ENCODE assay signal across 11 cellular contexts in genomic region chr17:82774456-82774855, GRCh38. TPM values are rescaled to one million over a fixed set of nuclear protein-coding genes. Genes with fewer than 3 reads are reported as not detected.
DNase-seq lines count a peak whose midpoint lies in the region; ATAC-seq, FAIRE-seq and TF ChIP-seq lines count a peak whose summit lies in the region.
"Not testable (repeated sequence)": the region's sequence is repeated elsewhere in the genome, so short reads cannot be mapped to it uniquely, and the experiment has no call there.
"Had no signal": no experiment of that assay in that cellular context is flagged by ENCODE, and none has a peak within 500 bp of the region (broad histone marks: within the 10 kb centered on the region; RNA-seq: fewer than 3 reads in every experiment).

No MANE protein-coding gene starts in this region.

- H3K27ac ChIP-seq in A549; GM23248; SK-N-SH (ENCODE audit: low read depth in 2 of 2, low read length in 1 of 2); mammary epithelial cell (ENCODE audit: insufficient read depth, low read depth, low read length); lower lobe of right lung; thoracic aorta: not testable (repeated sequence)

- in situ Hi-C loops in GM23248 (cut with MboI): not testable (repeated sequence)
- in situ Hi-C loops in mammary epithelial cell (cut with MboI; ENCODE audit: low sequenced_read_pairs in 2 of 2): loop anchor here in 1 of 2 donors (10.0 kb wide), 1 partner anchor 420 kb away; the partner anchor contains the start of gene TEX19

- not testable (repeated sequence) for H3K4me1 ChIP-seq in A549; GM23248 (ENCODE audit: insufficient read depth); SK-N-SH (ENCODE audit: control insufficient read depth in 1 of 2, insufficient read depth in 2 of 2, low read depth in 1 of 2, low read length in 1 of 2); mammary epithelial cell (ENCODE audit: insufficient read depth, low read length); lower lobe of right lung; thoracic aorta (ENCODE audit: control insufficient read depth in 1 of 2, low read depth in 2 of 2)

- FAIRE-seq in A549 (lab: Jason Lieb, UNC): not testable (repeated sequence)

- peak overlapping the region; percentile 45; the same call in 1 of the 2 replicates for H2AFZ ChIP-seq in GM23248
- not testable (repeated sequence) for H2AFZ ChIP-seq in SK-N-SH (ENCODE audit: low read depth)
- peak overlapping the region; percentile 70 for H2AFZ ChIP-seq in mammary epithelial cell (ENCODE audit: low read depth, low read length)

- TF ChIP-seq EP300 in A549 (IDR thresholded peaks at IDR 0.05); SK-N-SH (IDR thresholded peaks at IDR 0.05; ENCODE audit: borderline replicate concordance in 1 of 2, low read depth in 1 of 2, low read length in 1 of 2): not testable (repeated sequence)

- not testable (repeated sequence) for ATAC-seq in A549; lower lobe of right lung; thoracic aorta (ENCODE audit: insufficient number of reproducible peaks, low FRiP score, low read depth)

- H3K27me3 Mint-ChIP-seq in glutamatergic neuron (ENCODE audit: unreplicated experiment); nephron (ENCODE audit: low read depth): not testable (repeated sequence)

- H3K4me2 ChIP-seq in A549 (peak overlapping the region; percentile 52; the same call in 1 of the 3 replicates), GM23248 (ENCODE audit: unreplicated experiment) (peak overlapping the region; percentile 78), mammary epithelial cell (ENCODE audit: insufficient read depth, low read depth, low read length) (peak overlapping the region; percentile 58)
- H3K4me2 ChIP-seq in SK-N-SH: not testable (repeated sequence)

- not testable (repeated sequence) for H3K36me3 Mint-ChIP-seq in glutamatergic neuron (ENCODE audit: unreplicated experiment)
- H3K36me3 Mint-ChIP-seq in nephron (ENCODE audit: low read depth): peaks cover 49% of the 10 kb centered on the region

- not testable (repeated sequence) for H3K36me3 ChIP-seq in GM23248 (ENCODE audit: low read depth); thoracic aorta
- H3K36me3 ChIP-seq in SK-N-SH (replicated peaks in 1 of 2; ENCODE audit: control insufficient read depth in 1 of 2, insufficient read depth in 2 of 2, low read length in 1 of 2) (peaks cover 27 to 31% of the 10 kb centered on the region in 2 experiments), mammary epithelial cell (ENCODE audit: insufficient read depth, low read length) (peaks cover 11% of the 10 kb centered on the region), lower lobe of right lung (peaks cover 35% of the 10 kb centered on the region)

- intact Hi-C loops in mammary epithelial cell (cut with micrococcal nuclease): loop anchor here (2.0 kb wide), 1 partner anchor 106 kb away; no protein-coding TSS in a partner anchor
- intact Hi-C loops in lower lobe of right lung (cut with DNase I): not testable (repeated sequence)

- not testable (repeated sequence) for H3F3A ChIP-seq in GM23248 (ENCODE audit: insufficient read depth); SK-N-SH (replicated peaks; ENCODE audit: insufficient read depth)

- H3K27ac Mint-ChIP-seq in glutamatergic neuron (ENCODE audit: unreplicated experiment) (peak overlapping the region; percentile 72), nephron (peak overlapping the region in 2 of 3 experiments; percentile 76 to 84)

- H3K27me3 ChIP-seq in GM23248 (replicated peaks; ENCODE audit: insufficient read depth); SK-N-SH (ENCODE audit: insufficient read depth); mammary epithelial cell (ENCODE audit: insufficient read depth, low read length); lower lobe of right lung (ENCODE audit: low read depth); thoracic aorta (replicated peaks; ENCODE audit: insufficient read depth): not testable (repeated sequence)

- not testable (repeated sequence) for BruUV-seq in mammary epithelial cell (replicated peaks; lab: Mats Ljungman, UMichigan)

- not testable (repeated sequence) for TF ChIP-seq CTCF in A549 (IDR thresholded peaks at IDR 0.05); SK-N-SH (IDR thresholded peaks at IDR 0.05); mammary epithelial cell (conservative IDR thresholded peaks at IDR 0.05 in 1 of 2, IDR thresholded peaks at IDR 0.05 in 1 of 2; ENCODE audit: extremely low read depth in 1 of 2, insufficient read depth in 1 of 2, low read depth in 1 of 2, low read length in 2 of 2); glutamatergic neuron (IDR thresholded peaks at IDR 0.05; ENCODE audit: partially characterized antibody, unreplicated experiment); lower lobe of right lung (IDR thresholded peaks at IDR 0.05); nephron (IDR thresholded peaks at IDR 0.05; ENCODE audit: unreplicated experiment in 3 of 3); thoracic aorta (IDR thresholded peaks at IDR 0.05)

- not testable (repeated sequence) for H4K20me1 ChIP-seq in GM23248 (ENCODE audit: insufficient read depth); SK-N-SH (ENCODE audit: insufficient read depth); mammary epithelial cell (ENCODE audit: insufficient read depth, low read length)

- DNase-seq in A549 (ENCODE audit: low read depth in 1 of 2, low spot score in 1 of 2); GM23248; mammary epithelial cell; glutamatergic neuron; lower lobe of right lung; thoracic aorta (ENCODE audit: low spot score): not testable (repeated sequence)
- DNase-seq in SK-N-SH: peak; percentile 32

- CTCF ChIA-PET in A549 (lab: Yijun Ruan, JAX): interaction anchor here (0.7 to 20.7 kb wide), 26 partner anchors 9 to 332 kb away, joined by 3 to 450 read pairs (median 4); partner anchors contain the start of gene FN3KRP
- CTCF ChIA-PET in SK-N-SH (lab: Yijun Ruan, JAX): interaction anchor here (0.6 to 2.6 kb wide), 25 partner anchors 10 to 443 kb away, joined by 3 to 33 read pairs (median 4); partner anchors contain the start of gene ZNF750
- CTCF ChIA-PET in mammary epithelial cell (lab: Charles Lee; ENCODE audit: low non-redundant PET): not testable (repeated sequence)

- TF ChIP-seq POLR2A in A549 (IDR thresholded peaks at IDR 0.05; ENCODE audit: low read length): not testable (repeated sequence)

- H3K4me3 ChIP-seq in A549; GM23248; SK-N-SH (ENCODE audit: low read depth in 2 of 2, low read length in 1 of 2); mammary epithelial cell (replicated peaks in 1 of 3; ENCODE audit: insufficient read depth in 1 of 3, low read depth in 2 of 3, low read length in 3 of 3): not testable (repeated sequence)
- H3K4me3 ChIP-seq in lower lobe of right lung (peak overlapping the region; percentile 28), thoracic aorta (peak overlapping the region; percentile 60)

- H3K4me1 Mint-ChIP-seq in glutamatergic neuron (ENCODE audit: low read depth, unreplicated experiment); nephron: not testable (repeated sequence)

- POLR2A ChIA-PET in A549 (lab: Yijun Ruan, JAX); SK-N-SH (lab: Yijun Ruan, JAX): not testable (repeated sequence)

- H3K4me3 Mint-ChIP-seq in glutamatergic neuron (ENCODE audit: unreplicated experiment); nephron: not testable (repeated sequence)

- dilution Hi-C loops in mammary epithelial cell (cut with HindIII; ENCODE audit: low sequenced_read_pairs): not testable (repeated sequence)

- H3K9me3 Mint-ChIP-seq in glutamatergic neuron (ENCODE audit: unreplicated experiment); nephron: not testable (repeated sequence)

- WGBS in A549 (ENCODE audit: missing lambda C conversion rate): 69% methylated on average over 19 of the region's 19 CpGs
- 74 to 79% methylated on average over 17 to 19 of the region's 19 CpGs for WGBS in GM23248 (ENCODE audit: low coverage in 1 of 2, low lambda C conversion rate in 2 of 2, missing lambda C conversion rate in 2 of 2), 2 experiments
- 85% methylated on average over 19 of the region's 19 CpGs for WGBS in SK-N-SH (ENCODE audit: low lambda C conversion rate)
- 66% methylated on average over 15 of the region's 19 CpGs for WGBS in mammary epithelial cell (ENCODE audit: low coverage, missing lambda C conversion rate)

- H3K79me2 ChIP-seq in GM23248 (ENCODE audit: insufficient read depth); SK-N-SH (ENCODE audit: insufficient read depth); mammary epithelial cell (ENCODE audit: insufficient read depth, low read length): not testable (repeated sequence)

- TF ChIP-seq RAD21 in A549 (conservative IDR thresholded peaks at IDR 0.05 in 1 of 2, IDR thresholded peaks at IDR 0.05 in 1 of 2); SK-N-SH (IDR thresholded peaks at IDR 0.05; ENCODE audit: low read length): not testable (repeated sequence)

- H3K9me2 ChIP-seq in GM23248 (ENCODE audit: insufficient read depth); SK-N-SH: not testable (repeated sequence)

- not testable (repeated sequence) for H3K9me3 ChIP-seq in A549; GM23248 (ENCODE audit: low read depth); SK-N-SH; mammary epithelial cell (replicated peaks; ENCODE audit: insufficient read depth, low read length); lower lobe of right lung; thoracic aorta

- H3K9ac ChIP-seq in GM23248; SK-N-SH; mammary epithelial cell (ENCODE audit: insufficient read depth, low read length): not testable (repeated sequence)

RNA-seq across cellular contexts. Expression of gene TBCD, which starts 22.6 kb away (rescaled TPM):
- polyA plus RNA-seq in A549 (2011; rRNA removed) (33.5 and 44.7 TPM in 2 replicates), A549 (2017; fragmentation: RNase III; extraction: RNeasy Plus Mini Kit Qiagen cat#74134 plus additional on column Dnase treatment) (47.4 to 51.6 TPM (median 49.1 TPM) in 3 replicates), GM23248 (2016; fragmentation: Nextera tagmentation; extraction: Ambion mirVana) (31.1 and 33.8 TPM in 2 replicates), SK-N-SH (2012; rRNA removed) (78.7 and 107 TPM in 2 replicates), mammary epithelial cell (69.5 TPM)
- polyA plus RNA-seq in A549 (2012; cell fraction: cytosol; rRNA removed): 104 and 105 TPM in 2 replicates
- polyA plus RNA-seq in A549 (2012; cell fraction: nucleus; rRNA removed): 337 and 389 TPM in 2 replicates
- polyA minus RNA-seq in A549 (2011; rRNA and poly(A)+ RNA removed): 63.6 and 73.0 TPM in 2 replicates
- total RNA-seq in GM23248 (2014; rRNA removed; shearing (Covaris generic)): 19.3 and 26.8 TPM in 2 replicates
- polyA plus RNA-seq in SK-N-SH (2012; cell fraction: cytosol; rRNA removed): 40.1 and 54.1 TPM in 2 replicates
- 188 and 264 TPM in 2 replicates for polyA plus RNA-seq in SK-N-SH (2012; cell fraction: nucleus; rRNA removed)
- total RNA-seq in mammary epithelial cell (10 to 100 TPM; 28.7 to 90.9 TPM), glutamatergic neuron (ENCODE audit: unreplicated experiment) (118 TPM), lower lobe of right lung (84.8 TPM), thoracic aorta (10 to 100 TPM; 55.0 to 55.5 TPM)
- 80.5 TPM for polyA minus RNA-seq in mammary epithelial cell

RNA-seq across cellular contexts. Expression of gene FN3K, which starts 39.0 kb away (rescaled TPM):
- 1.3 and 1.7 TPM in 2 replicates for polyA plus RNA-seq in A549 (2011; rRNA removed)
- 3.8 and 4.7 TPM in 2 replicates for polyA plus RNA-seq in A549 (2012; cell fraction: cytosol; rRNA removed)
- polyA plus RNA-seq in A549 (2012; cell fraction: nucleus; rRNA removed): 6.9 and 7.5 TPM in 2 replicates
- 7.7 to 13.2 TPM (median 11.9 TPM) in 3 replicates for polyA plus RNA-seq in A549 (2017; fragmentation: RNase III; extraction: RNeasy Plus Mini Kit Qiagen cat#74134 plus additional on column Dnase treatment)
- polyA minus RNA-seq in A549 (2011; rRNA and poly(A)+ RNA removed): 2.8 and 3.6 TPM in 2 replicates
- 0.11 TPM in 1 of 2 replicates, not detected in the other for total RNA-seq in GM23248 (2014; rRNA removed; shearing (Covaris generic))
- polyA plus RNA-seq in GM23248 (2016; fragmentation: Nextera tagmentation; extraction: Ambion mirVana): 1.0 TPM in 2 replicates
- 4.3 and 9.9 TPM in 2 replicates for polyA plus RNA-seq in SK-N-SH (2012; rRNA removed)
- 6.7 and 9.8 TPM in 2 replicates for polyA plus RNA-seq in SK-N-SH (2012; cell fraction: cytosol; rRNA removed)
- polyA plus RNA-seq in SK-N-SH (2012; cell fraction: nucleus; rRNA removed): 23.0 and 32.8 TPM in 2 replicates
- 1 to 10 TPM; 2.2 to 4.2 TPM for total RNA-seq in mammary epithelial cell
- polyA plus RNA-seq in mammary epithelial cell: 0.14 TPM
- not detected for polyA minus RNA-seq in mammary epithelial cell
- total RNA-seq in glutamatergic neuron (ENCODE audit: unreplicated experiment): 33.7 TPM
- total RNA-seq in lower lobe of right lung: 27.9 TPM
- 10 to 100 TPM in 1 of 2 donors, 1 to 10 TPM in 1; 8.3 to 10.4 TPM for total RNA-seq in thoracic aorta
- total RNA-seq: H4, HT1080 had no signal
- polyA plus RNA-seq: CD14-positive monocyte had no signal

RNA-seq across cellular contexts. Expression of gene FN3KRP, which starts 58.0 kb away (rescaled TPM):
- polyA plus RNA-seq in A549 (2011; rRNA removed) (41.1 and 41.7 TPM in 2 replicates), A549 (2017; fragmentation: RNase III; extraction: RNeasy Plus Mini Kit Qiagen cat#74134 plus additional on column Dnase treatment) (60.2 to 62.8 TPM (median 62.4 TPM) in 3 replicates), GM23248 (2016; fragmentation: Nextera tagmentation; extraction: Ambion mirVana) (45.2 and 46.3 TPM in 2 replicates), SK-N-SH (2012; rRNA removed) (54.3 and 68.2 TPM in 2 replicates), mammary epithelial cell (27.2 TPM)
- 56.0 and 57.0 TPM in 2 replicates for polyA plus RNA-seq in A549 (2012; cell fraction: cytosol; rRNA removed)
- 45.7 and 54.9 TPM in 2 replicates for polyA plus RNA-seq in A549 (2012; cell fraction: nucleus; rRNA removed)
- polyA minus RNA-seq in A549 (2011; rRNA and poly(A)+ RNA removed): 24.6 and 24.9 TPM in 2 replicates
- 31.4 and 33.8 TPM in 2 replicates for total RNA-seq in GM23248 (2014; rRNA removed; shearing (Covaris generic))
- polyA plus RNA-seq in SK-N-SH (2012; cell fraction: cytosol; rRNA removed): 54.0 and 58.2 TPM in 2 replicates
- polyA plus RNA-seq in SK-N-SH (2012; cell fraction: nucleus; rRNA removed): 55.7 and 57.5 TPM in 2 replicates
- total RNA-seq in mammary epithelial cell (10 to 100 TPM; 16.7 to 44.5 TPM), glutamatergic neuron (ENCODE audit: unreplicated experiment) (28.1 TPM), lower lobe of right lung (28.1 TPM), thoracic aorta (10 to 100 TPM in 1 of 2 donors, 1 to 10 TPM in 1; 9.8 to 15.6 TPM)
- 52.6 TPM for polyA minus RNA-seq in mammary epithelial cell
